ENCODE assay signal across 27 cellular contexts in genomic region chr7:116449950-116450349, GRCh38. TPM values are rescaled to one million over a fixed set of nuclear protein-coding genes. Genes with fewer than 3 reads are reported as not detected.
A peak's percentile ranks its signal among the peaks of the same experiment; 100 is the strongest.
DNase-seq lines count a peak whose midpoint lies in the region; ATAC-seq, FAIRE-seq and TF ChIP-seq lines count a peak whose summit lies in the region.
"Had no signal": no experiment of that assay in that cellular context is flagged by ENCODE, and none has a peak within 500 bp of the region (broad histone marks: within the 10 kb centered on the region; RNA-seq: fewer than 3 reads in every experiment).

No MANE protein-coding gene starts in this region.

- H3K9me3 Mint-ChIP-seq in activated CD4-positive, alpha-beta memory T cell treated with anti-CD3 and anti-CD28 coated beads, Interleukin-2, amount 10 ng/mL, durations not matched to agents 7 days and 5 days: no peaks in the 10 kb centered on the region
- H3K9me3 Mint-ChIP-seq: activated B cell treated with CpG ODN at 0.5 μM for 24 hours; activated CD4-positive, alpha-beta memory T cell treated with anti-CD3 and anti-CD28 coated beads for 36 hours; activated naive CD4-positive, alpha-beta T cell treated with anti-CD3 and anti-CD28 coated beads, Interleukin-2, amount 10 ng/mL, durations not matched to agents 7 days and 5 days; naive thymus-derived CD4-positive, alpha-beta T cell; stimulated activated naive B cell treated with anti-CD40 and anti-IgM and Interleukin-4, amounts not matched to agents 10 μg/mL and 1 μg/mL and 100 μg/mL, for 72 hours had no signal

- H3K4me3 ChIP-seq in A549 (no peak overlapping the region), rectal smooth muscle tissue (ENCODE audit: low read length) (no peak overlapping the region), hepatocyte (no peak overlapping the region)
- H3K4me3 ChIP-seq: BLaER1, HAP-1, ovary, Peyer's patch had no signal

- ATAC-seq in A549 (no peak), SK-N-SH treated with all-trans-retinoic acid at 6 μM for 48 hours (peak; percentile 81), Right ventricle myocardium superior (ENCODE audit: poor library complexity) (peak; percentile 85)
- ATAC-seq: naive thymus-derived CD4-positive, alpha-beta T cell; stimulated activated naive B cell treated with anti-CD40 and anti-IgM and Interleukin-4, amounts not matched to agents 10 μg/mL and 1 μg/mL and 100 μg/mL, for 72 hours had no signal

- no peaks in the 10 kb centered on the region for H3K4me1 Mint-ChIP-seq in activated CD4-positive, alpha-beta memory T cell treated with anti-CD3 and anti-CD28 coated beads, Interleukin-2, amount 10 ng/mL, durations not matched to agents 7 days and 5 days
- H3K4me1 Mint-ChIP-seq: activated B cell treated with CpG ODN at 0.5 μM for 24 hours; activated naive CD4-positive, alpha-beta T cell treated with anti-CD3 and anti-CD28 coated beads, Interleukin-2, amount 10 ng/mL, durations not matched to agents 7 days and 5 days; naive thymus-derived CD4-positive, alpha-beta T cell; stimulated activated naive B cell treated with anti-CD40 and anti-IgM and Interleukin-4, amounts not matched to agents 10 μg/mL and 1 μg/mL and 100 μg/mL, for 72 hours had no signal

- H3K9me3 ChIP-seq in A549: no peaks in the 10 kb centered on the region
- no peaks in the 10 kb centered on the region for H3K9me3 ChIP-seq in hepatocyte (ENCODE audit: low read depth)
- H3K9me3 ChIP-seq: BLaER1, HAP-1, ovary, Peyer's patch had no signal

- no peaks in the 10 kb centered on the region for H3K27me3 ChIP-seq in rectal smooth muscle tissue (ENCODE audit: control insufficient read depth, insufficient read depth, low read length)
- no peaks in the 10 kb centered on the region for H3K27me3 ChIP-seq in hepatocyte
- H3K27me3 ChIP-seq: BLaER1, ovary, Peyer's patch had no signal

- DNase-seq in A549 (ENCODE audit: low read depth in 1 of 2, low spot score in 1 of 2) (no peak), Right ventricle myocardium superior (no peak), hepatocyte (ENCODE audit: low spot score) (no peak)
- DNase-seq in activated CD4-positive, CD25-positive, alpha-beta regulatory T cell (lab: John Stamatoyannopoulos, UW): no peak
- no peak for DNase-seq in activated T-cell treated with anti-CD3 and anti-CD28 coated beads, Interleukin-2, amount 50 U/mL, for 48 hours
- DNase-seq in activated CD4-positive, alpha-beta memory T cell treated with anti-CD3 and anti-CD28 coated beads, Interleukin-2, amount 10 ng/mL, durations not matched to agents 7 days and 5 days: no peak
- DNase-seq: activated B cell treated with CpG ODN at 0.5 μM for 24 hours; activated CD4-positive, alpha-beta memory T cell treated with anti-CD3 and anti-CD28 coated beads for 36 hours; activated naive CD4-positive, alpha-beta T cell treated with anti-CD3 and anti-CD28 coated beads, Interleukin-2, amount 10 ng/mL, durations not matched to agents 7 days and 5 days; activated T-cell treated with anti-CD3 and anti-CD28 coated beads, Interleukin-2, amount 50 U/mL, for 1 hour; Calu3; EL; islet precursor cell; naive thymus-derived CD4-positive, alpha-beta T cell; NCI-H1048; NCI-H187 treated with DMSO at 0.1 percent for 48 hours; NCI-H226; NK-92 treated with Interleukin-12 subunit alpha and Interleukin-12 subunit beta, amount 100 ng/mL, for 24 hours; ovary; Peyer's patch; stimulated activated CD4-positive, alpha-beta T cell treated with anti-CD3 and anti-CD28 coated beads, Interleukin-2, amount 100 ng/mL, for 24 hours; stimulated activated naive B cell treated with anti-CD40 and anti-IgM and Interleukin-4, amounts not matched to agents 10 μg/mL and 1 μg/mL and 100 μg/mL, for 72 hours; T-helper 9 cell had no signal

- no peak for TF ChIP-seq EP300 in A549 (IDR thresholded peaks at IDR 0.05)

- no peak for TF ChIP-seq RAD21 in A549 (conservative IDR thresholded peaks at IDR 0.05 in 1 of 2, IDR thresholded peaks at IDR 0.05 in 1 of 2)

- H3K27ac ChIP-seq in A549 (peak overlapping the region; percentile 47 to 64; a peak in 4 of 6 replicates), rectal smooth muscle tissue (ENCODE audit: low read depth, low read length) (peak overlapping the region; percentile 63), hepatocyte (no peak overlapping the region)
- H3K27ac ChIP-seq: BLaER1, ovary, Peyer's patch had no signal

- TF ChIP-seq CTCF in A549 (IDR thresholded peaks at IDR 0.05) (no peak), hepatocyte (IDR thresholded peaks at IDR 0.05; ENCODE audit: poor library complexity) (no peak)

- CTCF ChIA-PET in A549 (lab: Yijun Ruan, JAX): interaction anchor here (1.3 kb wide), 1 partner anchor 76 kb away, joined by 5 read pairs; no protein-coding TSS in a partner anchor
- CTCF ChIA-PET in activated CD4-positive, alpha-beta memory T cell treated with anti-CD3 and anti-CD28 coated beads, Interleukin-2, amount 10 ng/mL, durations not matched to agents 7 days and 5 days (lab: Charles Lee): no interaction called here

- no peaks in the 10 kb centered on the region for H3K9me2 ChIP-seq in hepatocyte (replicated peaks; ENCODE audit: insufficient read depth)

- H3K27ac Mint-ChIP-seq in activated CD4-positive, alpha-beta memory T cell treated with anti-CD3 and anti-CD28 coated beads, Interleukin-2, amount 10 ng/mL, durations not matched to agents 7 days and 5 days: no peak overlapping the region
- H3K27ac Mint-ChIP-seq: activated B cell treated with CpG ODN at 0.5 μM for 24 hours; activated CD4-positive, alpha-beta memory T cell treated with anti-CD3 and anti-CD28 coated beads for 36 hours; activated naive CD4-positive, alpha-beta T cell treated with anti-CD3 and anti-CD28 coated beads, Interleukin-2, amount 10 ng/mL, durations not matched to agents 7 days and 5 days; naive thymus-derived CD4-positive, alpha-beta T cell; stimulated activated naive B cell treated with anti-CD40 and anti-IgM and Interleukin-4, amounts not matched to agents 10 μg/mL and 1 μg/mL and 100 μg/mL, for 72 hours had no signal

- TF ChIP-seq POLR2A in A549 (IDR thresholded peaks at IDR 0.05; ENCODE audit: low read length): no peak

- WGBS in A549 (ENCODE audit: missing lambda C conversion rate): 80% methylated on average over 4 of the region's 4 CpGs
- WGBS in hepatocyte (ENCODE audit: low lambda C conversion rate, missing lambda C conversion rate): 75% methylated on average over 4 of the region's 4 CpGs

- H4K20me1 ChIP-seq in hepatocyte (ENCODE audit: insufficient read depth, poor library complexity, severe bottlenecking): no peaks in the 10 kb centered on the region
- H4K20me1 ChIP-seq: BLaER1 had no signal

- H3K36me3 ChIP-seq in rectal smooth muscle tissue (ENCODE audit: control insufficient read depth, insufficient read depth, low read length) (no peaks in the 10 kb centered on the region), hepatocyte (replicated peaks; ENCODE audit: insufficient read depth, low read depth) (no peaks in the 10 kb centered on the region)
- H3K36me3 ChIP-seq: BLaER1, HAP-1, ovary, Peyer's patch had no signal

- peaks cover 55% of the 10 kb centered on the region for H3K4me1 ChIP-seq in A549
- H3K4me1 ChIP-seq in rectal smooth muscle tissue (ENCODE audit: control insufficient read depth, insufficient read depth, low read length): peaks cover 19% of the 10 kb centered on the region
- H3K4me1 ChIP-seq in hepatocyte (ENCODE audit: insufficient read depth): peaks cover 15% of the 10 kb centered on the region
- H3K4me1 ChIP-seq: BLaER1, Peyer's patch had no signal

- no peaks in the 10 kb centered on the region for H3K36me3 Mint-ChIP-seq in activated CD4-positive, alpha-beta memory T cell treated with anti-CD3 and anti-CD28 coated beads, Interleukin-2, amount 10 ng/mL, durations not matched to agents 7 days and 5 days (ENCODE audit: low read depth)
- H3K36me3 Mint-ChIP-seq: activated CD4-positive, alpha-beta memory T cell treated with anti-CD3 and anti-CD28 coated beads for 36 hours; activated naive CD4-positive, alpha-beta T cell treated with anti-CD3 and anti-CD28 coated beads, Interleukin-2, amount 10 ng/mL, durations not matched to agents 7 days and 5 days; naive thymus-derived CD4-positive, alpha-beta T cell; stimulated activated naive B cell treated with anti-CD40 and anti-IgM and Interleukin-4, amounts not matched to agents 10 μg/mL and 1 μg/mL and 100 μg/mL, for 72 hours had no signal

- intact Hi-C loops in Right ventricle myocardium superior (cut with DNase I): loop anchor here (10.0 kb wide), 2 partner anchors 45 to 175 kb away; partner anchors contain the start of gene CAV2

- no peak overlapping the region for H3K9ac ChIP-seq in rectal smooth muscle tissue (ENCODE audit: low read length)
- H3K9ac ChIP-seq: BLaER1 had no signal

- peaks cover 14% of the 10 kb centered on the region for H3K27me3 Mint-ChIP-seq in activated CD4-positive, alpha-beta memory T cell treated with anti-CD3 and anti-CD28 coated beads, Interleukin-2, amount 10 ng/mL, durations not matched to agents 7 days and 5 days
- H3K27me3 Mint-ChIP-seq: activated naive CD4-positive, alpha-beta T cell treated with anti-CD3 and anti-CD28 coated beads, Interleukin-2, amount 10 ng/mL, durations not matched to agents 7 days and 5 days had no signal

- POLR2A ChIA-PET in A549 (lab: Yijun Ruan, JAX): no interaction called here
- POLR2A ChIA-PET in activated CD4-positive, alpha-beta memory T cell treated with anti-CD3 and anti-CD28 coated beads, Interleukin-2, amount 10 ng/mL, durations not matched to agents 7 days and 5 days (lab: Charles Lee): no interaction called here

- FAIRE-seq in A549 (lab: Jason Lieb, UNC): no peak

- no peak overlapping the region for H3K4me3 Mint-ChIP-seq in activated CD4-positive, alpha-beta memory T cell treated with anti-CD3 and anti-CD28 coated beads, Interleukin-2, amount 10 ng/mL, durations not matched to agents 7 days and 5 days
- H3K4me3 Mint-ChIP-seq: activated B cell treated with CpG ODN at 0.5 μM for 24 hours; activated CD4-positive, alpha-beta memory T cell treated with anti-CD3 and anti-CD28 coated beads for 36 hours; activated naive CD4-positive, alpha-beta T cell treated with anti-CD3 and anti-CD28 coated beads, Interleukin-2, amount 10 ng/mL, durations not matched to agents 7 days and 5 days; naive thymus-derived CD4-positive, alpha-beta T cell; stimulated activated naive B cell treated with anti-CD40 and anti-IgM and Interleukin-4, amounts not matched to agents 10 μg/mL and 1 μg/mL and 100 μg/mL, for 72 hours had no signal

- no peaks in the 10 kb centered on the region for H3K79me2 ChIP-seq in hepatocyte

- H3K4me2 ChIP-seq in A549 (no peak overlapping the region; the same call in 2 of the 3 replicates), hepatocyte (no peak overlapping the region)
- H3K4me2 ChIP-seq: BLaER1 had no signal

- no peak overlapping the region for H2AFZ ChIP-seq in hepatocyte

RNA-seq across cellular contexts. Expression of gene CAV2, which starts 49.6 kb away (rescaled TPM):
- polyA plus RNA-seq in A549 (2011; rRNA removed): 257 and 296 TPM in 2 replicates
- polyA plus RNA-seq in A549 (2012; cell fraction: cytosol; rRNA removed): 161 and 178 TPM in 2 replicates
- 64.3 and 90.5 TPM in 2 replicates for polyA plus RNA-seq in A549 (2012; cell fraction: nucleus; rRNA removed)
- polyA plus RNA-seq in A549 (2017; fragmentation: RNase III; extraction: RNeasy Plus Mini Kit Qiagen cat#74134 plus additional on column Dnase treatment): 142 to 159 TPM (median 156 TPM) in 3 replicates
- polyA minus RNA-seq in A549 (2011; rRNA and poly(A)+ RNA removed): 179 and 187 TPM in 2 replicates
- 183 TPM for total RNA-seq in Right ventricle myocardium superior
- 35.5 and 49.2 TPM in 2 replicates for total RNA-seq in hepatocyte
- 53.0 and 61.5 TPM in 2 replicates for polyA plus RNA-seq in hepatocyte
- total RNA-seq in activated CD4-positive, alpha-beta memory T cell treated with anti-CD3 and anti-CD28 coated beads, Interleukin-2, amount 10 ng/mL, durations not matched to agents 7 days and 5 days: not detected
- total RNA-seq: activated B cell treated with CpG ODN at 0.5 μM for 24 hours; activated CD4-positive, alpha-beta memory T cell treated with anti-CD3 and anti-CD28 coated beads for 36 hours had no signal
- polyA plus RNA-seq: naive thymus-derived CD4-positive, alpha-beta T cell had no signal

Comparison
In these comparisons a context has a peak if more than half of its experiments do, and no peak if none do; other contexts are left out.
1. ATAC-seq: peak in SK-N-SH treated with all-trans-retinoic acid at 6 μM for 48 hours (single experiment) and Right ventricle myocardium superior (single experiment); none in A549 (0 of 2).
2. RNA of gene CAV2, which starts 49.6 kb away (total RNA-seq): 183 TPM in Right ventricle myocardium superior (single experiment) and 35.5 to 49.2 TPM in hepatocyte; not detected in activated CD4-positive, alpha-beta memory T cell treated with anti-CD3 and anti-CD28 coated beads, Interleukin-2, amount 10 ng/mL, durations not matched to agents 7 days and 5 days; every median in the first group is over 10 times any median in the second.